In the genomic region with DNA sequence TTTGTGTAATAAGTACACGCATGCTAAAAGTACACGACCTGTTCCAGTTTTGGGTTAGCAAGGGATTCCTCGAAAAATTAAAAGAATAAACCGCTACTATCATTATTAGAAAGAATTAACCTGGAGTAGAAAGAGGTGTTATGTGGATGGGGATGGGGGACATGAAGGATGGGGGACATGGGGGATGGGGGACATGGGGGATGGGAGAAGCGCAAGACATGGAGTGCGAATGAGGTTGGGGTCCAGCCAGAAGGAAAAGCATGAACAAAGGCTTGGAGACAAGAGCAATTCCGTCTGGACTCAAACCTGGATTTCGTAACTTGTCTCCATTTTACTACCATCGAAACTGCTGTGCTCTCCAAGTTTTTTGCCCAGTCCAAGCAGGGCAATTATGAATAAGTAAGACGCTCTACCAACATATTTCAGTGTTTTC, we compare ENCODE assay signal across 8 cellular contexts. TPM values are rescaled to one million over a fixed set of nuclear protein-coding genes. Genes with fewer than 3 reads are reported as not detected.
DNase-seq lines count a peak whose midpoint lies in the region; ATAC-seq and TF ChIP-seq lines count a peak whose summit lies in the region.

No MANE protein-coding gene starts in this region.

- peak overlapping the region; percentile 99 for H3K4me3 ChIP-seq in WERI-Rb-1 (ENCODE audit: low read depth, low read length)
- H3K4me3 ChIP-seq in heart right ventricle: peak overlapping the region; percentile 41 to 100 (median 93)
- H3K4me3 ChIP-seq in skeletal muscle cell (ENCODE audit: low read depth, low read length): peak overlapping the region; percentile 76

- peak overlapping the region; percentile 93 for H3K27ac ChIP-seq in WERI-Rb-1
- H3K27ac ChIP-seq in heart right ventricle: peak overlapping the region; percentile 77 to 94 (median 86)

- intact Hi-C loops in Right ventricle myocardium inferior (cut with DNase I) (no loop called here), left ventricle myocardium superior (cut with micrococcal nuclease) (no loop called here), heart right ventricle (cut with DNase I) (no loop called here)

- ATAC-seq in Right ventricle myocardium inferior (peak; percentile 5), left ventricle myocardium superior (no peak), heart right ventricle (peak in 4 of 8 donors; percentile 1 to 10 (median 2)), HG02870 (IDR thresholded peaks at IDR 0.05; ENCODE audit: unreplicated experiment) (no peak)

- 32 to 37% methylated on average over 10 of the region's 10 CpGs for WGBS in heart right ventricle, 2 donors

- H3K4me1 ChIP-seq in heart right ventricle: peaks cover 0 to 23% (median 13%) of the 10 kb centered on the region in 9 donors

- peaks cover 14% of the 10 kb centered on the region for H3K9me3 ChIP-seq in WERI-Rb-1 (ENCODE audit: severe bottlenecking)
- peaks cover 0 to 16% (median 5%) of the 10 kb centered on the region in 11 donors for H3K9me3 ChIP-seq in heart right ventricle

- no peaks in the 10 kb centered on the region for H3K27me3 ChIP-seq in WERI-Rb-1 (ENCODE audit: insufficient read depth, low read depth, severe bottlenecking)
- no peaks in the 10 kb centered on the region for H3K27me3 ChIP-seq in heart right ventricle

- TF ChIP-seq CTCF in WERI-Rb-1 (IDR thresholded peaks at IDR 0.05; ENCODE audit: low read depth, low read length): no peak
- no peak for TF ChIP-seq CTCF in heart right ventricle (IDR thresholded peaks at IDR 0.05)

- peaks cover 28% of the 10 kb centered on the region for H3K36me3 ChIP-seq in WERI-Rb-1
- H3K36me3 ChIP-seq in heart right ventricle: no peaks in the 10 kb centered on the region

- DNase-seq in Right ventricle myocardium inferior (ENCODE audit: missing footprints): no peak
- DNase-seq in left ventricle myocardium superior: no peak
- DNase-seq in WERI-Rb-1: no peak
- DNase-seq in heart right ventricle: no peak
- no peak for DNase-seq in skeletal muscle cell (ENCODE audit: low read depth)
- no peak for DNase-seq in DMS153 treated with DMSO at 0.1 percent for 48 hours (lab: John Stamatoyannopoulos, UW; ENCODE audit: unreplicated experiment)
- no peak for DNase-seq in cerebellar cortex (ENCODE audit: low spot score)

RNA-seq across cellular contexts. Expression of gene KDM1A, which starts 0.6 kb away (rescaled TPM):
- 31.7 TPM for total RNA-seq in Right ventricle myocardium inferior
- 35.0 TPM for total RNA-seq in left ventricle myocardium superior
- 10 to 100 TPM; 25.5 to 35.0 (median 27.3) TPM for total RNA-seq in heart right ventricle
- polyA plus RNA-seq in heart right ventricle: 10 to 100 TPM; 12.4 to 27.7 TPM

RNA-seq across cellular contexts. Expression of gene TEX46, which starts 3.0 kb away (rescaled TPM):
- not detected for total RNA-seq in Right ventricle myocardium inferior
- not detected for total RNA-seq in left ventricle myocardium superior
- total RNA-seq in heart right ventricle: not detected
- not detected for polyA plus RNA-seq in heart right ventricle

RNA-seq across cellular contexts. Expression of gene LACTBL1, which starts 46.0 kb away (rescaled TPM):
- total RNA-seq in Right ventricle myocardium inferior (not detected), left ventricle myocardium superior (not detected), heart right ventricle (not detected)
- polyA plus RNA-seq in heart right ventricle: not detected
